Comparison of ENCODE assay signal across 8 cellular contexts in the genomic region with DNA sequence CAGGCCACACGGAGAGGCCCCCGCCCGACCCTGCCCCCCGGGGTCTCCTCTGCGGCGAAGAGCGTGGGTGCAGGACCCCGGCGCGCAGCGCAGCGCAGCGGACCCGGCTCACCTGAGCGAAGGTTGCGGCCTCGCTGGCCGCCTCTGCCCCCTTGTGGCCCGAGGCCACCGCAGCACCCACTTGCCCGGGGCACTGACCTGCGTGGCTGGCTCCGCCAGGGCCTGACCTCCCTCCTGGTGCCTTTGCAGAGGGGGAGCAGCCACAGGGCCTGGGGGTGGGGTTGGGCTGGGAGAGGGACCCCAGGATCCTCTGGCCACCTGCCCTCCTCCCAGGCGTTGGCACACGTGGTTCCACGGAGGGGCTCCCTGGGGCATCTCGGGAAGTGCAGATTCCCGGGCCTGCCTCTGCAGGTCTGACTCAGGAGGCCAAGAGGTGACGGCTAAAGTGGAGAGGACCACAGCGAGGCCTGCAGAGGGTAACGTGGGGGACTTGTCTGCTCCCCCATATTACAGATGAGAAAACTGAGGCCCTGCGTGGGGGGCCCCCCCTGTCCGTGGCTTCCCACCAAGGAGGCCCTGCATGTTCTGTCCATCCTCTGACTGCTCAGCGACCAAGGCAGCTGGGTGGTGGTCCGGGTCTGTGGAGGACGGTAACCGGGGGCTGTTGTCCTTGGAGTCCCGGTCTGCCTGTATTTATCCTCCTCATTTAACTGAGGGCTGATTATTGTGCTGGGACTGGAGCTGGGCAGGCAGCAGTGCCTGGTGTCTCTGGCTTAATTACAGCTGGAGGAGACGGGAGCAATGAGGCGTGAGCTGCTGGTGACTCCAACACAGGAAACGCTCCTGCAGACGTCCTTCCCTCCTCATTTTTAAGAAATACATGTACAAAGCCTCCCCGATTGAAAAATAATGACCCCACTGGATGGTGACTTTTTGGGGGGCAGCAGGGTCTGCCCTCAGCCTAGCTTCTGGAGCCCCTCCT.
DNase-seq lines count a peak whose midpoint lies in the region; ATAC-seq, FAIRE-seq and TF ChIP-seq lines count a peak whose summit lies in the region.

No MANE protein-coding gene starts in this region.

- H3K4me2 ChIP-seq in astrocyte (ENCODE audit: low read length): peak overlapping the region; percentile 36

- intact Hi-C loops in Panc1 (cut with micrococcal nuclease; ENCODE audit: unreplicated experiment): loop anchor here (1.0 kb wide), 1 partner anchor 266 kb away; no protein-coding TSS in a partner anchor

- no peaks in the 10 kb centered on the region for H3K79me2 ChIP-seq in astrocyte (ENCODE audit: insufficient read depth, low read length)

- H3K9me3 Mint-ChIP-seq in astrocyte (ENCODE audit: unreplicated experiment): peaks cover 8% of the 10 kb centered on the region

- peaks cover 61% of the 10 kb centered on the region for H3K27me3 Mint-ChIP-seq in astrocyte (ENCODE audit: low read depth, unreplicated experiment)

- CTCF ChIA-PET in Panc1 (lab: Charles Lee): interaction anchor here (0.6 to 1.2 kb wide), 5 partner anchors 10 to 260 kb away, joined by 3 to 7 read pairs (median 3); no protein-coding TSS in a partner anchor

- no peaks in the 10 kb centered on the region for H3K9me3 ChIP-seq in Panc1 (ENCODE audit: control insufficient read depth, insufficient read depth, low read depth, low read length)
- H3K9me3 ChIP-seq in astrocyte (ENCODE audit: insufficient read depth, low read depth, low read length): no peaks in the 10 kb centered on the region

- no peak overlapping the region for H3K9ac ChIP-seq in astrocyte (ENCODE audit: low read length)

- H3K27me3 ChIP-seq in Panc1 (ENCODE audit: control insufficient read depth, insufficient read depth, low read length) (no peaks in the 10 kb centered on the region), astrocyte (ENCODE audit: insufficient read depth, low read length) (peaks cover 6% of the 10 kb centered on the region)

- no peak for FAIRE-seq in astrocyte (lab: Jason Lieb, UNC)

- peak overlapping the region; percentile 75 for H3K27ac ChIP-seq in Panc1 (ENCODE audit: low read length)
- H3K27ac ChIP-seq in astrocyte (ENCODE audit: low read depth, low read length): no peak overlapping the region

- in situ Hi-C loops in Panc1 (cut with HindIII; ENCODE audit: low pct_unique_long_range_greater_than_20kb, low sequenced_read_pairs): no loop called here

- ATAC-seq in Panc1 (peak; percentile 79), GM21825 (IDR thresholded peaks at IDR 0.05; ENCODE audit: unreplicated experiment) (no peak), GM18520 (IDR thresholded peaks at IDR 0.05; ENCODE audit: unreplicated experiment) (no peak)

- peak overlapping the region; percentile 15 to 23 for H3K4me3 ChIP-seq in Panc1 (ENCODE audit: low read depth in 2 of 2, low read length in 2 of 2)
- H3K4me3 ChIP-seq in astrocyte (ENCODE audit: insufficient read depth, low read depth, low read length): no peak overlapping the region

- no peak overlapping the region for H3K4me3 Mint-ChIP-seq in astrocyte (ENCODE audit: unreplicated experiment)

- H3K4me1 ChIP-seq in Panc1 (ENCODE audit: control insufficient read depth, insufficient read depth, low read length): peaks cover 34% of the 10 kb centered on the region
- H3K4me1 ChIP-seq in astrocyte (ENCODE audit: insufficient read depth, low read length): no peaks in the 10 kb centered on the region

- H2AFZ ChIP-seq in astrocyte (ENCODE audit: low read depth, low read length): peak overlapping the region; percentile 17

- TF ChIP-seq CTCF in AG09319 (IDR thresholded peaks at IDR 0.05; ENCODE audit: low read depth, low read length) (peak; percentile 28), GM20000 (IDR thresholded peaks at IDR 0.05; ENCODE audit: extremely low read depth, missing control alignments) (peak; percentile 84), Panc1 (IDR thresholded peaks at IDR 0.05) (peak; percentile 90), astrocyte (IDR thresholded peaks at IDR 0.05; ENCODE audit: insufficient read depth, low read depth, low read length) (peak; percentile 31)

- no peaks in the 10 kb centered on the region for H3K36me3 Mint-ChIP-seq in astrocyte (ENCODE audit: low read depth, unreplicated experiment)

- DNase-seq in AG09319 (ENCODE audit: extremely low read depth, low read depth) (no peak), GM20000 (ENCODE audit: low spot score) (peak; percentile 75), Panc1 (ENCODE audit: low read depth, low spot score) (no peak), astrocyte (ENCODE audit: low read depth) (peak; percentile 30), islet precursor cell (peak; percentile 78)
- DNase-seq in stimulated activated CD8-positive, alpha-beta memory T cell treated with anti-CD3 and anti-CD28 coated beads, Interleukin-12 subunit alpha, Interleukin-12 subunit beta, amount 100 ng/mL, for 1 hour (ENCODE audit: low read depth): peak; percentile 12

- H3K27ac Mint-ChIP-seq in astrocyte (ENCODE audit: unreplicated experiment): no peak overlapping the region

- no peaks in the 10 kb centered on the region for H4K20me1 ChIP-seq in astrocyte (ENCODE audit: insufficient read depth, low read length)

- H3K4me1 Mint-ChIP-seq in astrocyte (ENCODE audit: low read depth, unreplicated experiment): no peaks in the 10 kb centered on the region

- no TSS peak for BruUV-seq in Panc1 (replicated peaks; lab: Mats Ljungman, UMichigan)

- POLR2A ChIA-PET in Panc1 (lab: Charles Lee): no interaction called here

- no peaks in the 10 kb centered on the region for H3K36me3 ChIP-seq in Panc1 (ENCODE audit: control insufficient read depth, insufficient read depth, low read length)
- no peaks in the 10 kb centered on the region for H3K36me3 ChIP-seq in astrocyte (ENCODE audit: insufficient read depth, low read length)

Comparison
In these comparisons a context has a peak if more than half of its experiments do, and no peak if none do; other contexts are left out.
1. DNase-seq: peak in GM20000 (single experiment), astrocyte (single experiment), islet precursor cell (single experiment) and stimulated activated CD8-positive, alpha-beta memory T cell treated with anti-CD3 and anti-CD28 coated beads, Interleukin-12 subunit alpha, Interleukin-12 subunit beta, amount 100 ng/mL, for 1 hour (single experiment); none in AG09319 (single experiment) and Panc1 (single experiment).
2. CTCF ChIP-seq: peak in every context shown above with its lines; median percentile 90 in Panc1; 84 in GM20000; 31 in astrocyte; 28 in AG09319.